In genomic region chr12:132444957-132445883, GRCh38 we compare ENCODE assay signal across 8 cellular contexts. TPM values are rescaled to one million over a fixed set of nuclear protein-coding genes. Genes with fewer than 3 reads are reported as not detected.
DNase-seq lines count a peak whose midpoint lies in the region; ATAC-seq and TF ChIP-seq lines count a peak whose summit lies in the region.

No MANE protein-coding gene starts in this region.

- no peaks in the 10 kb centered on the region for H3K9me3 ChIP-seq in DND-41 (ENCODE audit: insufficient read depth, low read length, severe bottlenecking)
- no peaks in the 10 kb centered on the region for H3K9me3 ChIP-seq in sigmoid colon

- H3K27ac ChIP-seq in DND-41 (ENCODE audit: low read length) = peak overlapping the region; percentile 68
- peak overlapping the region in 2 of 4 donors; percentile 27 to 46 for H3K27ac ChIP-seq in sigmoid colon

- 0 out of 2 replicates have a peak, but pooled peaks have one; percentile 8 for TF ChIP-seq POLR2A in Raji (IDR thresholded peaks at IDR 0.05; ENCODE audit: insufficient read depth, low read depth, low read length)
- TF ChIP-seq POLR2A in sigmoid colon (IDR thresholded peaks at IDR 0.05) = no peak

- H2AFZ ChIP-seq in DND-41 (ENCODE audit: low read depth, low read length) = peak overlapping the region; percentile 72

- TF ChIP-seq CTCF in DND-41 (IDR thresholded peaks at IDR 0.05; ENCODE audit: borderline replicate concordance, extremely low read depth, low read length, poor library complexity, severe bottlenecking) (no peak), sigmoid colon (IDR thresholded peaks at IDR 0.05) (no peak)

- H3K9me3 Mint-ChIP-seq in activated naive CD4-positive, alpha-beta T cell treated with anti-CD3 and anti-CD28 coated beads, Interleukin-2, amount 50 U/mL, for 72 hours = no peaks in the 10 kb centered on the region

- H3K4me3 ChIP-seq in DND-41 (ENCODE audit: low read depth in 1 of 2, low read length in 2 of 2) = no peak overlapping the region; a peak in 1 of 4 replicates
- H3K4me3 ChIP-seq in sigmoid colon = peak overlapping the region in 2 of 4 donors; percentile 25 to 40

- H3K27ac Mint-ChIP-seq in activated naive CD4-positive, alpha-beta T cell treated with anti-CD3 and anti-CD28 coated beads, Interleukin-2, amount 50 U/mL, for 72 hours = peak overlapping the region; percentile 99 to 100

- peaks cover 5% of the 10 kb centered on the region in 2 donors for H3K36me3 Mint-ChIP-seq in activated naive CD4-positive, alpha-beta T cell treated with anti-CD3 and anti-CD28 coated beads, Interleukin-2, amount 50 U/mL, for 72 hours

- H4K20me1 ChIP-seq in DND-41 (ENCODE audit: insufficient read depth, low read length) = no peaks in the 10 kb centered on the region

- H3K4me2 ChIP-seq in DND-41 (ENCODE audit: insufficient read depth, low read length) = peak overlapping the region; percentile 40

- WGBS in sigmoid colon, 2 donors = 39 to 41% methylated on average over 37 of the region's 37 CpGs

- H3K79me2 ChIP-seq in DND-41 (ENCODE audit: insufficient read depth, low read length) = no peaks in the 10 kb centered on the region

- no peaks in the 10 kb centered on the region for H3K27me3 ChIP-seq in DND-41 (ENCODE audit: insufficient read depth, low read length, poor library complexity)
- H3K27me3 ChIP-seq in sigmoid colon = peaks cover 0 to 10% (median 4%) of the 10 kb centered on the region in 3 donors

- intact Hi-C loops in sigmoid colon (cut with DNase I) = no loop called here

- no peak for TF ChIP-seq EP300 in sigmoid colon (IDR thresholded peaks at IDR 0.05)

- no peaks in the 10 kb centered on the region for H3K36me3 ChIP-seq in DND-41 (ENCODE audit: insufficient read depth, low read length)
- no peaks in the 10 kb centered on the region for H3K36me3 ChIP-seq in sigmoid colon

- H3K9ac ChIP-seq in DND-41 (ENCODE audit: low read depth, low read length) = peak overlapping the region; percentile 49

- H3K4me1 ChIP-seq in DND-41 (ENCODE audit: insufficient read depth, low read length) (peaks cover 22% of the 10 kb centered on the region), sigmoid colon (no peaks in the 10 kb centered on the region)

- ATAC-seq in DND-41 (ENCODE audit: insufficient read depth, low read depth) = peak; percentile 96
- ATAC-seq in HG02623 (IDR thresholded peaks at IDR 0.05; ENCODE audit: unreplicated experiment) = peak; percentile 59
- ATAC-seq in activated naive CD4-positive, alpha-beta T cell treated with anti-CD3 and anti-CD28 coated beads, Interleukin-2, amount 50 U/mL, for 72 hours = peak; percentile 89 to 92
- ATAC-seq in left lobe of liver = peak; percentile 31

- DNase-seq in DND-41 (peak; percentile 84), left lobe of liver (ENCODE audit: low spot score) (no peak), sigmoid colon (no peak), DMS153 (lab: John Stamatoyannopoulos, UW) (no peak)
- DNase-seq in activated naive CD4-positive, alpha-beta T cell treated with anti-CD3 and anti-CD28 coated beads, Interleukin-2, amount 50 U/mL, for 72 hours (ENCODE audit: low spot score in 2 of 2) = peak; percentile 72 to 86
- DNase-seq in stimulated activated CD8-positive, alpha-beta memory T cell treated with anti-CD3 and anti-CD28 coated beads, Interleukin-15, amount 100 ng/mL, for 4 hours (ENCODE audit: low read depth in 2 of 2) = peak; percentile 44 to 56

RNA-seq across cellular contexts. Expression of gene FBRSL1, which starts 44.7 kb away (rescaled TPM):
- 10 to 100 TPM; 30.8 to 37.8 TPM for total RNA-seq in activated naive CD4-positive, alpha-beta T cell treated with anti-CD3 and anti-CD28 coated beads, Interleukin-2, amount 50 U/mL, for 72 hours
- total RNA-seq in left lobe of liver = 44.9 TPM
- total RNA-seq in sigmoid colon = 10 to 100 TPM in 2 of 4 donors, 1 to 10 TPM in 2; 3.9 to 14.7 (median 7.7) TPM
- polyA plus RNA-seq in sigmoid colon = 10 to 100 TPM in 2 of 3 donors, 1 to 10 TPM in 1; 8.4 to 37.0 (median 10.6) TPM

Comparison
In these comparisons a context has a peak if more than half of its experiments do, and no peak if none do; other contexts are left out.
1. ATAC-seq: peak in every context shown above with its lines; median percentile 96 in DND-41; 90 in activated naive CD4-positive, alpha-beta T cell treated with anti-CD3 and anti-CD28 coated beads, Interleukin-2, amount 50 U/mL, for 72 hours; 59 in HG02623; 31 in left lobe of liver.
2. DNase-seq: peak in DND-41 (single experiment), activated naive CD4-positive, alpha-beta T cell treated with anti-CD3 and anti-CD28 coated beads, Interleukin-2, amount 50 U/mL, for 72 hours (2 of 2) and stimulated activated CD8-positive, alpha-beta memory T cell treated with anti-CD3 and anti-CD28 coated beads, Interleukin-15, amount 100 ng/mL, for 4 hours (2 of 2); none in left lobe of liver (single experiment), sigmoid colon (single experiment) and DMS153 (single experiment).